ENCODE assay signal across 8 cellular contexts in genomic region chr7:111083423-111083822, GRCh38. TPM values are rescaled to one million over a fixed set of nuclear protein-coding genes. Genes with fewer than 3 reads are reported as not detected.
DNase-seq lines count a peak whose midpoint lies in the region; ATAC-seq and TF ChIP-seq lines count a peak whose summit lies in the region.

No MANE protein-coding gene starts in this region.

- peak overlapping the region; percentile 47 for H3K4me3 Mint-ChIP-seq in CD4-positive, alpha-beta T cell
- peak overlapping the region; percentile 33 for H3K4me3 Mint-ChIP-seq in activated CD4-positive, alpha-beta memory T cell treated with anti-CD3 and anti-CD28 coated beads, Interleukin-2, amount 10 ng/mL, durations not matched to agents 7 days and 5 days

- H3K36me3 Mint-ChIP-seq in CD4-positive, alpha-beta T cell (ENCODE audit: low read depth), result no peaks in the 10 kb centered on the region
- H3K36me3 Mint-ChIP-seq in activated CD4-positive, alpha-beta memory T cell treated with anti-CD3 and anti-CD28 coated beads, Interleukin-2, amount 10 ng/mL, durations not matched to agents 7 days and 5 days (ENCODE audit: low read depth), result peaks cover 20% of the 10 kb centered on the region

- H3K9me3 ChIP-seq in CD4-positive, alpha-beta T cell (ENCODE audit: control insufficient read depth, low read length), result no peaks in the 10 kb centered on the region

- peak overlapping the region; percentile 73 for H3K27ac Mint-ChIP-seq in CD4-positive, alpha-beta T cell
- H3K27ac Mint-ChIP-seq in activated CD4-positive, alpha-beta memory T cell treated with anti-CD3 and anti-CD28 coated beads, Interleukin-2, amount 10 ng/mL, durations not matched to agents 7 days and 5 days, result peak overlapping the region; percentile 88

- H3K27me3 ChIP-seq in CD4-positive, alpha-beta T cell (ENCODE audit: control insufficient read depth, insufficient read depth, low read length), result no peaks in the 10 kb centered on the region

- peaks cover 77% of the 10 kb centered on the region for H3K4me1 Mint-ChIP-seq in CD4-positive, alpha-beta T cell (ENCODE audit: low read depth)
- H3K4me1 Mint-ChIP-seq in activated CD4-positive, alpha-beta memory T cell treated with anti-CD3 and anti-CD28 coated beads, Interleukin-2, amount 10 ng/mL, durations not matched to agents 7 days and 5 days, result peaks cover 77% of the 10 kb centered on the region

- intact Hi-C loops in CD4-positive, alpha-beta T cell (cut with DNase I, micrococcal nuclease), result loop anchor here in 1 of 2 experiments (1.0 to 5.0 kb wide), 2 partner anchors 58 to 71 kb away; no protein-coding TSS in a partner anchor

- H3K27ac ChIP-seq in CD4-positive, alpha-beta T cell (ENCODE audit: low read depth, low read length), result peak overlapping the region; percentile 38

- ATAC-seq in CD4-positive, alpha-beta T cell (ENCODE audit: poor library complexity), result peak; percentile 95
- peak; percentile 99 for ATAC-seq in GM19452 (IDR thresholded peaks at IDR 0.05; ENCODE audit: unreplicated experiment)
- peak; percentile 96 for ATAC-seq in HG03457 (IDR thresholded peaks at IDR 0.05; ENCODE audit: unreplicated experiment)

- TF ChIP-seq CTCF in CD4-positive, alpha-beta T cell (IDR thresholded peaks at IDR 0.05), result no peak

- CTCF ChIA-PET in CD4-positive, alpha-beta T cell (lab: Charles Lee), result interaction anchor here (1.4 to 2.7 kb wide), 2 partner anchors 9 to 15 kb away, joined by 5 to 13 read pairs; no protein-coding TSS in a partner anchor
- CTCF ChIA-PET in activated CD4-positive, alpha-beta memory T cell treated with anti-CD3 and anti-CD28 coated beads, Interleukin-2, amount 10 ng/mL, durations not matched to agents 7 days and 5 days (lab: Charles Lee), result interaction anchor here (0.8 to 2.5 kb wide), 9 partner anchors 9 to 71 kb away, joined by 3 to 10 read pairs (median 6); no protein-coding TSS in a partner anchor

- H3K9me3 Mint-ChIP-seq in CD4-positive, alpha-beta T cell, result peaks cover 3% of the 10 kb centered on the region
- peaks cover 14% of the 10 kb centered on the region for H3K9me3 Mint-ChIP-seq in activated CD4-positive, alpha-beta memory T cell treated with anti-CD3 and anti-CD28 coated beads, Interleukin-2, amount 10 ng/mL, durations not matched to agents 7 days and 5 days

- DNase-seq in CD4-positive, alpha-beta T cell, result peak in 6 of 10 experiments; percentile 16 to 41 (median 25)
- peak; percentile 71 for DNase-seq in activated CD4-positive, alpha-beta memory T cell treated with anti-CD3 and anti-CD28 coated beads, Interleukin-2, amount 10 ng/mL, durations not matched to agents 7 days and 5 days
- DNase-seq in medulla oblongata (ENCODE audit: extremely low spot score) (peak; percentile 73), NCI-H774 (lab: John Stamatoyannopoulos, UW) (no peak), NCI-H2196 treated with DMSO at 0.1 percent for 48 hours (lab: John Stamatoyannopoulos, UW; ENCODE audit: unreplicated experiment) (no peak), retina (no peak)

- POLR2A ChIA-PET in CD4-positive, alpha-beta T cell (lab: Charles Lee), result interaction anchor here (0.5 to 3.6 kb wide), 40 partner anchors 9 to 1857 kb away, joined by 3 to 64 read pairs (median 4); partner anchors contain the start of gene IMMP2L
- POLR2A ChIA-PET in activated CD4-positive, alpha-beta memory T cell treated with anti-CD3 and anti-CD28 coated beads, Interleukin-2, amount 10 ng/mL, durations not matched to agents 7 days and 5 days (lab: Charles Lee), result interaction anchor here (0.8 to 5.3 kb wide), 17 partner anchors 9 to 479 kb away, joined by 3 to 54 read pairs (median 5); partner anchors contain the start of gene IMMP2L

- no peaks in the 10 kb centered on the region for H3K27me3 Mint-ChIP-seq in CD4-positive, alpha-beta T cell
- H3K27me3 Mint-ChIP-seq in activated CD4-positive, alpha-beta memory T cell treated with anti-CD3 and anti-CD28 coated beads, Interleukin-2, amount 10 ng/mL, durations not matched to agents 7 days and 5 days, result no peaks in the 10 kb centered on the region

RNA-seq across cellular contexts. Expression of gene LRRN3, which starts 7.5 kb away (rescaled TPM):
- total RNA-seq in CD4-positive, alpha-beta T cell, result 1 to 10 TPM; 3.8 to 6.0 TPM
- 10 to 100 TPM; 18.0 to 19.2 TPM for total RNA-seq in activated CD4-positive, alpha-beta memory T cell treated with anti-CD3 and anti-CD28 coated beads, Interleukin-2, amount 10 ng/mL, durations not matched to agents 7 days and 5 days

Comparison
In these comparisons a context has a peak if more than half of its experiments do, and no peak if none do; other contexts are left out.
1. DNase-seq: peak in CD4-positive, alpha-beta T cell (6 of 10), activated CD4-positive, alpha-beta memory T cell treated with anti-CD3 and anti-CD28 coated beads, Interleukin-2, amount 10 ng/mL, durations not matched to agents 7 days and 5 days (single experiment) and medulla oblongata (single experiment); none in NCI-H774 (single experiment), NCI-H2196 treated with DMSO at 0.1 percent for 48 hours (single experiment) and retina (single experiment).
2. Peak in every context shown above with its lines, with median percentiles within 50 percentile points of each other: ATAC-seq.